31 cellular contexts compared by ENCODE assay signal in genomic region chr10:112886463-112886862, GRCh38.
"Had no signal": no experiment of that assay in that cellular context is flagged by ENCODE, and none has a peak within 500 bp of the region (broad histone marks: within the 10 kb centered on the region; RNA-seq: fewer than 3 reads in every experiment).

No MANE protein-coding gene starts in this region.

- DNase-seq: activated CD4-positive, alpha-beta memory T cell treated with anti-CD3 and anti-CD28 coated beads for 36 hours; activated CD4-positive, alpha-beta T cell treated with anti-CD3 and anti-CD28 coated beads for 36 hours; activated CD4-positive, alpha-beta T cell treated with anti-CD3 and anti-CD28 coated beads, Interleukin-2, amount 10 ng/mL, durations not matched to agents 7 days and 5 days; activated CD8-positive, alpha-beta memory T cell treated with anti-CD3 and anti-CD28 coated beads for 24 hours; activated CD8-positive, alpha-beta memory T cell treated with anti-CD3 and anti-CD28 coated beads, Interleukin-2, amount 10 ng/mL, durations not matched to agents 7 days and 5 days; activated CD8-positive, alpha-beta memory T cell treated with anti-CD3 and anti-CD28 coated beads, Interleukin-2, amount 50 U/mL, for 48 hours; activated effector memory CD4-positive, alpha-beta T cell treated with Interleukin-2 at 50 U/mL for 16 hours; activated naive CD4-positive, alpha-beta T cell; activated naive CD4-positive, alpha-beta T cell treated with anti-CD3 and anti-CD28 coated beads, Interleukin-2, amount 50 U/mL, for 16 hours; activated naive CD8-positive, alpha-beta T cell treated with anti-CD3 and anti-CD28 coated beads for 36 hours; activated T-cell treated with anti-CD3 and anti-CD28 coated beads, Interleukin-2, amount 50 U/mL, for 48 hours; amniotic stem cell; aorta; brain microvascular endothelial cell; central memory CD4-positive, alpha-beta T cell; Karpas-422; NCI-H1048; NCI-H1105 treated with DMSO at 0.1 percent for 48 hours; NCI-H1436; NCI-H1694; NCI-H1930; NCI-H2081 treated with DMSO at 0.1 percent for 48 hours; NCI-H345; NCI-H524 treated with DMSO at 0.1 percent for 48 hours; SHP77; SK-N-SH had no signal

- H3K27me3 ChIP-seq: brain microvascular endothelial cell, SJSA1 had no signal

- H3K4me2 ChIP-seq: SK-N-SH had no signal

- H3K27ac Mint-ChIP-seq: activated CD4-positive, alpha-beta memory T cell treated with anti-CD3 and anti-CD28 coated beads for 36 hours; activated CD4-positive, alpha-beta T cell treated with anti-CD3 and anti-CD28 coated beads for 36 hours; activated CD4-positive, alpha-beta T cell treated with anti-CD3 and anti-CD28 coated beads, Interleukin-2, amount 10 ng/mL, durations not matched to agents 7 days and 5 days; activated CD8-positive, alpha-beta memory T cell treated with anti-CD3 and anti-CD28 coated beads, Interleukin-2, amount 10 ng/mL, durations not matched to agents 7 days and 5 days; activated naive CD8-positive, alpha-beta T cell treated with anti-CD3 and anti-CD28 coated beads for 36 hours; T-helper 1 cell treated with Interleukin-12 subunit alpha and Interleukin-12 subunit beta and Interleukin-4 antibody, amounts not matched to agents 30 μg/mL and 1 μg/mL, for 36 hours; T-helper 2 cell treated with Interferon-gamma antibody and Interleukin-4, amounts not matched to agents 5 μg/mL and 100 μg/mL, for 36 hours had no signal

- H3K9ac ChIP-seq: SK-N-SH had no signal

- H3K4me1 Mint-ChIP-seq: activated CD4-positive, alpha-beta T cell treated with anti-CD3 and anti-CD28 coated beads for 36 hours; activated CD4-positive, alpha-beta T cell treated with anti-CD3 and anti-CD28 coated beads, Interleukin-2, amount 10 ng/mL, durations not matched to agents 7 days and 5 days; activated CD8-positive, alpha-beta memory T cell treated with anti-CD3 and anti-CD28 coated beads, Interleukin-2, amount 10 ng/mL, durations not matched to agents 7 days and 5 days; activated naive CD8-positive, alpha-beta T cell treated with anti-CD3 and anti-CD28 coated beads for 36 hours had no signal

- H3K4me3 Mint-ChIP-seq: activated CD4-positive, alpha-beta memory T cell treated with anti-CD3 and anti-CD28 coated beads for 36 hours; activated CD4-positive, alpha-beta T cell treated with anti-CD3 and anti-CD28 coated beads for 36 hours; activated CD4-positive, alpha-beta T cell treated with anti-CD3 and anti-CD28 coated beads, Interleukin-2, amount 10 ng/mL, durations not matched to agents 7 days and 5 days; activated CD8-positive, alpha-beta memory T cell treated with anti-CD3 and anti-CD28 coated beads, Interleukin-2, amount 10 ng/mL, durations not matched to agents 7 days and 5 days; activated naive CD8-positive, alpha-beta T cell treated with anti-CD3 and anti-CD28 coated beads for 36 hours; T-helper 1 cell treated with Interleukin-12 subunit alpha and Interleukin-12 subunit beta and Interleukin-4 antibody, amounts not matched to agents 30 μg/mL and 1 μg/mL, for 36 hours; T-helper 2 cell treated with Interferon-gamma antibody and Interleukin-4, amounts not matched to agents 5 μg/mL and 100 μg/mL, for 36 hours had no signal

- H3K36me3 Mint-ChIP-seq: activated CD4-positive, alpha-beta memory T cell treated with anti-CD3 and anti-CD28 coated beads for 36 hours; activated CD8-positive, alpha-beta memory T cell treated with anti-CD3 and anti-CD28 coated beads, Interleukin-2, amount 10 ng/mL, durations not matched to agents 7 days and 5 days had no signal

- H3K9me3 Mint-ChIP-seq: activated CD4-positive, alpha-beta T cell treated with anti-CD3 and anti-CD28 coated beads, Interleukin-2, amount 10 ng/mL, durations not matched to agents 7 days and 5 days; T-helper 1 cell treated with Interleukin-12 subunit alpha and Interleukin-12 subunit beta and Interleukin-4 antibody, amounts not matched to agents 30 μg/mL and 1 μg/mL, for 36 hours; T-helper 2 cell treated with Interferon-gamma antibody and Interleukin-4, amounts not matched to agents 5 μg/mL and 100 μg/mL, for 36 hours had no signal

- ATAC-seq: activated CD4-positive, alpha-beta T cell treated with anti-CD3 and anti-CD28 coated beads for 36 hours; activated CD4-positive, CD25-positive, alpha-beta regulatory T cell treated with anti-CD3 and anti-CD28 coated beads, Interleukin-2, amount 50 U/mL, for 24 hours; activated CD8-positive, alpha-beta memory T cell treated with anti-CD3 and anti-CD28 coated beads, Interleukin-2, amount 10 ng/mL, durations not matched to agents 7 days and 5 days; Panc1 had no signal

- H3K27ac ChIP-seq: brain microvascular endothelial cell, SJSA1 had no signal

- H3K36me3 ChIP-seq: brain microvascular endothelial cell, SJSA1 had no signal

- H3K9me3 ChIP-seq: SJSA1, SK-N-SH had no signal

- H3K27me3 Mint-ChIP-seq: activated CD4-positive, alpha-beta T cell treated with anti-CD3 and anti-CD28 coated beads, Interleukin-2, amount 10 ng/mL, durations not matched to agents 7 days and 5 days; activated naive CD8-positive, alpha-beta T cell treated with anti-CD3 and anti-CD28 coated beads for 36 hours had no signal

- H3K4me1 ChIP-seq: SJSA1 had no signal

- H3K4me3 ChIP-seq: SJSA1 had no signal
